ENCODE assay signal across 27 cellular contexts in genomic region chr21:41873005-41873404, GRCh38. TPM values are rescaled to one million over a fixed set of nuclear protein-coding genes. Genes with fewer than 3 reads are reported as not detected.
A peak's percentile ranks its signal among the peaks of the same experiment; 100 is the strongest.
DNase-seq lines count a peak whose midpoint lies in the region; ATAC-seq and TF ChIP-seq lines count a peak whose summit lies in the region.
"Had no signal": no experiment of that assay in that cellular context is flagged by ENCODE, and none has a peak within 500 bp of the region (broad histone marks: within the 10 kb centered on the region; RNA-seq: fewer than 3 reads in every experiment).

No MANE protein-coding gene starts in this region.

- H3K9me3 ChIP-seq in BLaER1 treated with 17β-estradiol and CSF1 and Interleukin-3, amounts not matched to agents 10 nM and 100 nM (replicated peaks in 1 of 11), result no peaks in the 10 kb centered on the region
- no peaks in the 10 kb centered on the region for H3K9me3 ChIP-seq in neural progenitor cell (ENCODE audit: low read depth)

- H3K4me2 ChIP-seq in BLaER1 treated with 17β-estradiol and CSF1 and Interleukin-3, amounts not matched to agents 10 nM and 100 nM, result peak overlapping the region in 6 of 11 experiments; percentile 7 to 94 (median 35); a peak in 8 of 22 replicates
- no peak overlapping the region for H3K4me2 ChIP-seq in neural progenitor cell

- H3K4me1 Mint-ChIP-seq in WTC11 (peaks cover 14% of the 10 kb centered on the region), neural progenitor cell (peaks cover 25% of the 10 kb centered on the region), CD14-positive monocyte (peaks cover 18% of the 10 kb centered on the region)

- no peaks in the 10 kb centered on the region for H3K9me3 Mint-ChIP-seq in WTC11
- H3K9me3 Mint-ChIP-seq in neural progenitor cell, result no peaks in the 10 kb centered on the region
- peaks cover 0 to 2% (median 0%) of the 10 kb centered on the region in 7 donors for H3K9me3 Mint-ChIP-seq in CD14-positive monocyte
- H3K9me3 Mint-ChIP-seq: CD8-positive, alpha-beta memory T cell had no signal

- TF ChIP-seq CTCF in WTC11 (IDR thresholded peaks at IDR 0.05) (0 out of 2 replicates have a peak, but pooled peaks have one; percentile 15), neural progenitor cell (IDR thresholded peaks at IDR 0.05) (peak; percentile 9), CD14-positive monocyte (IDR thresholded peaks at IDR 0.05) (no peak)

- peaks cover 0 to 69% (median 25%) of the 10 kb centered on the region in 11 experiments; a peak in 15 of 22 replicates for H4K20me1 ChIP-seq in BLaER1 treated with 17β-estradiol and CSF1 and Interleukin-3, amounts not matched to agents 10 nM and 100 nM
- no peaks in the 10 kb centered on the region for H4K20me1 ChIP-seq in neural progenitor cell (ENCODE audit: low read depth)

- H3K36me3 ChIP-seq in BLaER1 treated with 17β-estradiol and CSF1 and Interleukin-3, amounts not matched to agents 10 nM and 100 nM, result peaks cover 0 to 9% (median 0%) of the 10 kb centered on the region in 11 experiments; a peak in 3 of 22 replicates
- no peaks in the 10 kb centered on the region for H3K36me3 ChIP-seq in neural progenitor cell

- H3K27me3 Mint-ChIP-seq in WTC11 (ENCODE audit: low read depth) (no peaks in the 10 kb centered on the region), neural progenitor cell (ENCODE audit: insufficient read depth, low read depth) (peaks cover 7% of the 10 kb centered on the region), CD14-positive monocyte (ENCODE audit: low read depth in 3 of 3) (peaks cover 0 to 1% (median 0%) of the 10 kb centered on the region in 3 donors)
- H3K27me3 Mint-ChIP-seq: CD8-positive, alpha-beta memory T cell had no signal

- intact Hi-C loops in CD14-positive monocyte (cut with micrococcal nuclease), result no loop called here

- ATAC-seq in WTC11, result peak; percentile 70
- ATAC-seq in GM21390 (IDR thresholded peaks at IDR 0.05; ENCODE audit: unreplicated experiment), result no peak
- ATAC-seq: HCT116, Panc1 had no signal

- no peak overlapping the region for H3K4me3 Mint-ChIP-seq in WTC11
- H3K4me3 Mint-ChIP-seq in neural progenitor cell, result no peak overlapping the region
- no peak overlapping the region for H3K4me3 Mint-ChIP-seq in CD14-positive monocyte
- H3K4me3 Mint-ChIP-seq: CD8-positive, alpha-beta memory T cell had no signal

- peaks cover 19% of the 10 kb centered on the region for H3K79me2 ChIP-seq in neural progenitor cell (ENCODE audit: low read depth)

- H2AFZ ChIP-seq in neural progenitor cell (replicated peaks), result no peak overlapping the region
- H2AFZ ChIP-seq: GM23248 had no signal

- peaks cover 21 to 98% (median 84%) of the 10 kb centered on the region in 10 experiments for H3K4me1 ChIP-seq in BLaER1 treated with 17β-estradiol and CSF1 and Interleukin-3, amounts not matched to agents 10 nM and 100 nM
- peaks cover 20% of the 10 kb centered on the region for H3K4me1 ChIP-seq in neural progenitor cell

- CTCF ChIA-PET in WTC11 (lab: Charles Lee), result interaction anchor here (0.7 to 1.6 kb wide), 5 partner anchors 57 to 386 kb away, joined by 3 to 10 read pairs (median 5); no protein-coding TSS in a partner anchor

- H3K4me3 ChIP-seq in BLaER1 treated with 17β-estradiol and CSF1 and Interleukin-3, amounts not matched to agents 10 nM and 100 nM, result no peak overlapping the region
- no peak overlapping the region for H3K4me3 ChIP-seq in neural progenitor cell
- H3K4me3 ChIP-seq: GM23248 had no signal

- DNase-seq in Kasumi-1 (lab: John Stamatoyannopoulos, UW) (peak; percentile 39 to 42), WTC11 (ENCODE audit: low spot score) (peak; percentile 46), neural progenitor cell (ENCODE audit: low spot score) (no peak), DMS153 treated with DMSO at 0.1 percent for 48 hours (lab: John Stamatoyannopoulos, UW; ENCODE audit: unreplicated experiment) (no peak), globus pallidus (ENCODE audit: low spot score) (no peak), CD14-positive monocyte (ENCODE audit: low spot score) (no peak)
- DNase-seq: AML-193; CD8-positive, alpha-beta memory T cell; DMS 273 treated with DMSO at 0.1 percent for 48 hours; DMS79 treated with DMSO at 0.1 percent for 48 hours; GM23248; Karpas-422; MV-4-11; NCI-H1105; NCI-H1436 treated with DMSO at 0.1 percent for 48 hours; NCI-H187 treated with DMSO at 0.1 percent for 48 hours; NCI-H2171 treated with DMSO at 0.1 percent for 48 hours; NCI-H524 treated with DMSO at 0.1 percent for 48 hours; NCI-H82; SHP77; T-helper 1 cell had no signal

- H3K9ac ChIP-seq in BLaER1 treated with 17β-estradiol and CSF1 and Interleukin-3, amounts not matched to agents 10 nM and 100 nM, result no peak overlapping the region
- H3K9ac ChIP-seq in neural progenitor cell, result no peak overlapping the region
- H3K9ac ChIP-seq: GM23248 had no signal

- H3K36me3 Mint-ChIP-seq in WTC11, result no peaks in the 10 kb centered on the region
- H3K36me3 Mint-ChIP-seq in neural progenitor cell, result peaks cover 9% of the 10 kb centered on the region
- peaks cover 15 to 17% of the 10 kb centered on the region in 2 donors for H3K36me3 Mint-ChIP-seq in CD14-positive monocyte

- POLR2A ChIA-PET in WTC11 (lab: Charles Lee), result no interaction called here

- H3K27me3 ChIP-seq in BLaER1 treated with 17β-estradiol and CSF1 and Interleukin-3, amounts not matched to agents 10 nM and 100 nM, result no peaks in the 10 kb centered on the region
- no peaks in the 10 kb centered on the region for H3K27me3 ChIP-seq in neural progenitor cell

- H3F3A ChIP-seq in neural progenitor cell (ENCODE audit: low read depth), result no peaks in the 10 kb centered on the region

- no peak overlapping the region for H3K27ac Mint-ChIP-seq in WTC11
- H3K27ac Mint-ChIP-seq in neural progenitor cell, result no peak overlapping the region
- no peak overlapping the region for H3K27ac Mint-ChIP-seq in CD14-positive monocyte

- H3K27ac ChIP-seq in BLaER1 treated with 17β-estradiol and CSF1 and Interleukin-3, amounts not matched to agents 10 nM and 100 nM, result no peak overlapping the region
- H3K27ac ChIP-seq in neural progenitor cell, result no peak overlapping the region
- H3K27ac ChIP-seq: C4-2B, GM23248, RWPE1 had no signal

TF ChIP-seq in WTC11, 78 proteins besides CTCF, POLR2A, EP300 and RAD21:
- TF ChIP-seq FOXJ3 (CRISPR knock-in tag; IDR thresholded peaks at IDR 0.05; ENCODE audit: borderline replicate concordance) (no peak), ZSCAN18 (CRISPR knock-in tag; IDR thresholded peaks at IDR 0.05) (no peak), NFATC4 (CRISPR knock-in tag; IDR thresholded peaks at IDR 0.05) (no peak), GABPB1 (CRISPR knock-in tag; IDR thresholded peaks at IDR 0.05) (no peak), PRDM15 (CRISPR knock-in tag; IDR thresholded peaks at IDR 0.05) (no peak), ZNF219 (CRISPR knock-in tag; IDR thresholded peaks at IDR 0.05; ENCODE audit: borderline replicate concordance) (no peak), IRF1 (CRISPR knock-in tag; IDR thresholded peaks at IDR 0.05) (no peak), MXD4 (CRISPR knock-in tag; IDR thresholded peaks at IDR 0.05; ENCODE audit: borderline replicate concordance) (no peak)

RNA-seq across cellular contexts. Expression of gene PRDM15, which starts 6.1 kb away (rescaled TPM):
- total RNA-seq in WTC11 (2021) (10.3 to 12.9 TPM (median 12.2 TPM) in 3 replicates), neural progenitor cell (ENCODE audit: low replicate concordance) (9.0 and 10.4 TPM in 2 replicates)
- polyA plus RNA-seq in CD14-positive monocyte, result under 1 TPM; 0.19 to 0.74 TPM

Comparison
In these comparisons a context has a peak if more than half of its experiments do, and no peak if none do; other contexts are left out.
1. DNase-seq: peak in Kasumi-1 (2 of 2) and WTC11 (single experiment); none in neural progenitor cell (single experiment), DMS153 treated with DMSO at 0.1 percent for 48 hours (single experiment), globus pallidus (single experiment) and CD14-positive monocyte (single experiment).